ENCODE assay signal across 11 cellular contexts in the genomic region with DNA sequence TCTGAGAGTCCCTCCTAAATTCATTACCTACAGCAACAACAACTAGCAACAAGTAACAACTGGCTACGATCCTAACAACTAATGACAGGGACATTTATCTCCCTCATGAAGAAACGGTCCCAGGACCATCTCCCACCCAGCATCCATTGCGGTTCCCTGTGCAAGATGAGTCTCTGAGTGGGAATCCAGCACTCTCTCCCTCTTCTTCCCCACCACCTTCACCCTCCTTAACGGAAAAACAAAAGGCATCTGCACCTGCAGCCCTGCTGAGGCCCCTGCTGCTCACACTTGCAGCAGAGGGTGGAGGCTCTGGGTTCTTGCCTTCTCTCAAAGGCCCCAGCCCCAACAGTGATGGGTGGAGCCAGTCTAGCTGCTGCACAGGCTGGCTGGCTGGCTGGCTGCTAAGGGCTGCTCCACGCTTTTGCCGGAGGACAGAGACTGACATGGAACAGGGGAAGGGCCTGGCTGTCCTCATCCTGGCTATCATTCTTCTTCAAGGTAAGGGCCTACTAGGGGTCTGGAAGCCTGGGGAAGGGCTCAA. TPM values are rescaled to one million over a fixed set of nuclear protein-coding genes. Genes with fewer than 3 reads are reported as not detected.
A peak's percentile ranks its signal among the peaks of the same experiment; 100 is the strongest.
DNase-seq lines count a peak whose midpoint lies in the region; ATAC-seq and TF ChIP-seq lines count a peak whose summit lies in the region.
"Had no signal": no experiment of that assay in that cellular context is flagged by ENCODE, and none has a peak within 500 bp of the region (broad histone marks: within the 10 kb centered on the region; RNA-seq: fewer than 3 reads in every experiment).

A gene (plus strand): TSS at position 364 of the 541 bp plus-strand sequence. CDS start 80 bp downstream, at position 444.

- no peak for TF ChIP-seq POLR2A in prostate gland (IDR thresholded peaks at IDR 0.05)

- peak within 1 kb of the TSS; percentile 99 for H3K27ac Mint-ChIP-seq in activated T-cell treated with anti-CD3 and anti-CD28 coated beads, Interleukin-2, amount 50 U/mL, for 72 hours

- H3K4me3 Mint-ChIP-seq in activated T-cell treated with anti-CD3 and anti-CD28 coated beads, Interleukin-2, amount 50 U/mL, for 72 hours, result peak within 1 kb of the TSS; percentile 86 to 90

- no peaks in the 10 kb centered on the region for H3K9me3 ChIP-seq in lower lobe of right lung
- no peaks in the 10 kb centered on the region for H3K9me3 ChIP-seq in prostate gland

- peak within 1 kb of the TSS; percentile 25 for H3K27ac ChIP-seq in lower lobe of right lung
- no peak within 1 kb of the TSS for H3K27ac ChIP-seq in prostate gland

- peak within 1 kb of the TSS; percentile 24 for H3K4me3 ChIP-seq in lower lobe of right lung
- no peak within 1 kb of the TSS for H3K4me3 ChIP-seq in prostate gland

- H3K36me3 ChIP-seq in lower lobe of right lung (no peaks in the 10 kb centered on the region), prostate gland (no peaks in the 10 kb centered on the region)

- TF ChIP-seq CTCF in lower lobe of right lung (IDR thresholded peaks at IDR 0.05), result no peak
- TF ChIP-seq CTCF in prostate gland (IDR thresholded peaks at IDR 0.05), result no peak

- peak; percentile 78 to 82 for DNase-seq in activated T-cell treated with anti-CD3 and anti-CD28 coated beads, Interleukin-2, amount 50 U/mL, for 72 hours
- no peak for DNase-seq in lower lobe of right lung
- peak; percentile 31 to 36 for DNase-seq in stimulated activated CD8-positive, alpha-beta memory T cell treated with anti-CD3 and anti-CD28 coated beads, Interleukin-4, amount 100 ng/mL, for 4 hours (ENCODE audit: low read depth in 2 of 2, low spot score in 1 of 2)
- DNase-seq in nucleus accumbens (lab: John Stamatoyannopoulos, UW), result no peak
- DNase-seq in prostate gland (ENCODE audit: low spot score), result no peak
- DNase-seq: PC-3 had no signal

- H3K4me1 ChIP-seq in lower lobe of right lung, result no peaks in the 10 kb centered on the region
- H3K4me1 ChIP-seq in prostate gland (replicated peaks), result no peaks in the 10 kb centered on the region

- peaks cover 86% of the 10 kb centered on the region for H3K4me1 Mint-ChIP-seq in activated T-cell treated with anti-CD3 and anti-CD28 coated beads, Interleukin-2, amount 50 U/mL, for 72 hours (ENCODE audit: low read depth)

- peaks cover 30 to 42% of the 10 kb centered on the region in 2 donors for H3K36me3 Mint-ChIP-seq in activated T-cell treated with anti-CD3 and anti-CD28 coated beads, Interleukin-2, amount 50 U/mL, for 72 hours (ENCODE audit: insufficient read depth in 2 of 2)

- H3K27me3 Mint-ChIP-seq in activated T-cell treated with anti-CD3 and anti-CD28 coated beads, Interleukin-2, amount 50 U/mL, for 72 hours (ENCODE audit: low read depth), result no peaks in the 10 kb centered on the region

- H3K9me3 Mint-ChIP-seq in activated T-cell treated with anti-CD3 and anti-CD28 coated beads, Interleukin-2, amount 50 U/mL, for 72 hours, result no peaks in the 10 kb centered on the region

- intact Hi-C loops in T-helper 2 cell treated with Interferon-gamma antibody and Interleukin-4, amounts not matched to agents 100 ng/mL and 5 ng/mL, for 36 hours (cut with micrococcal nuclease), result loop anchor here (1.0 to 5.0 kb wide), 8 partner anchors 9 to 341 kb away; a partner anchor contains a TSS
- intact Hi-C loops in lower lobe of right lung (cut with DNase I) (no loop called here), prostate gland (cut with DNase I) (no loop called here)

- 81% methylated on average over 6 of the region's 6 CpGs for WGBS in prostate gland

- H3K27me3 ChIP-seq in lower lobe of right lung (ENCODE audit: low read depth), result no peaks in the 10 kb centered on the region
- no peaks in the 10 kb centered on the region for H3K27me3 ChIP-seq in prostate gland (replicated peaks; ENCODE audit: insufficient read depth)

- peak; percentile 68 to 69 for ATAC-seq in activated T-cell treated with anti-CD3 and anti-CD28 coated beads, Interleukin-2, amount 50 U/mL, for 72 hours (replicated peaks in 1 of 2)
- peak; percentile 43 to 46 for ATAC-seq in lower lobe of right lung
- ATAC-seq in GM19452 (IDR thresholded peaks at IDR 0.05; ENCODE audit: unreplicated experiment), result no peak
- ATAC-seq in HG02885 (IDR thresholded peaks at IDR 0.05; ENCODE audit: poor library complexity, unreplicated experiment), result no peak
- ATAC-seq: PC-3 had no signal

RNA-seq across cellular contexts. Expression of the gene that starts here (rescaled TPM):
- total RNA-seq in T-helper 2 cell treated with Interferon-gamma antibody and Interleukin-4, amounts not matched to agents 100 ng/mL and 5 ng/mL, for 36 hours, result 221 and 225 TPM in 2 replicates
- 100 to 1,000 TPM; 125 to 128 TPM for total RNA-seq in activated T-cell treated with anti-CD3 and anti-CD28 coated beads, Interleukin-2, amount 50 U/mL, for 72 hours
- total RNA-seq in lower lobe of right lung (4.0 TPM), prostate gland (1 to 10 TPM; 1.2 to 1.7 TPM)
- total RNA-seq: astrocyte, M059J, PC-3 had no signal

Comparison
In these comparisons a context has a peak if more than half of its experiments do, and no peak if none do; other contexts are left out.
1. RNA of the gene that starts here (total RNA-seq): 221 to 225 TPM in T-helper 2 cell treated with Interferon-gamma antibody and Interleukin-4, amounts not matched to agents 100 ng/mL and 5 ng/mL, for 36 hours and 125 to 128 TPM in activated T-cell treated with anti-CD3 and anti-CD28 coated beads, Interleukin-2, amount 50 U/mL, for 72 hours; 4.0 TPM in lower lobe of right lung (single experiment) and 1.2 to 1.7 TPM in prostate gland; every median in the first group is over 10 times any median in the second.
2. ATAC-seq: peak in activated T-cell treated with anti-CD3 and anti-CD28 coated beads, Interleukin-2, amount 50 U/mL, for 72 hours (2 of 2) and lower lobe of right lung (2 of 2); none in GM19452 (single experiment) and HG02885 (single experiment).
3. DNase-seq: peak in activated T-cell treated with anti-CD3 and anti-CD28 coated beads, Interleukin-2, amount 50 U/mL, for 72 hours (2 of 2) and stimulated activated CD8-positive, alpha-beta memory T cell treated with anti-CD3 and anti-CD28 coated beads, Interleukin-4, amount 100 ng/mL, for 4 hours (2 of 2); none in lower lobe of right lung (single experiment), nucleus accumbens (0 of 56) and prostate gland (single experiment).